Comparison of ENCODE assay signal across 8 cellular contexts in genomic region chr16:4733211-4733742, GRCh38. TPM values are rescaled to one million over a fixed set of nuclear protein-coding genes. Genes with fewer than 3 reads are reported as not detected.
DNase-seq lines count a peak whose midpoint lies in the region; ATAC-seq, FAIRE-seq and TF ChIP-seq lines count a peak whose summit lies in the region.

No MANE protein-coding gene starts in this region.

- intact Hi-C loops in heart left ventricle (cut with DNase I) (loop anchor here in 5 of 10 donors (5.0 to 10.0 kb wide), 4 partner anchors 36 to 224 kb away; partner anchors contain the start of gene SEC14L5 (in 3 of the 5)), Right ventricle myocardium inferior (cut with DNase I) (loop anchor here (5.0 to 10.0 kb wide), 3 partner anchors 69 to 224 kb away; partner anchors contain the start of genes ROGDI and SEC14L5), GM12878 (cut with micrococcal nuclease; ENCODE audit: unreplicated experiment) (no loop called here), uterus (cut with DNase I; ENCODE audit: low total_unique reads) (no loop called here)

- SMC1A ChIA-PET in GM12878 (lab: Charles Lee; ENCODE audit: uncharacterized antibody, unreplicated experiment): interaction anchor here (0.8 to 2.3 kb wide), 4 partner anchors 35 to 75 kb away, joined by 3 to 15 read pairs (median 4); partner anchors contain the start of gene ZNF500

- TF ChIP-seq RAD21 in GM12878 (IDR thresholded peaks at IDR 0.05; ENCODE audit: insufficient read depth, low read depth, low read length): no peak

- no peaks in the 10 kb centered on the region for H4K20me1 ChIP-seq in GM12878 (ENCODE audit: control insufficient read depth, insufficient read depth)

- H3K4me3 ChIP-seq in heart left ventricle (peak overlapping the region; percentile 61 to 99 (median 91)), GM12878 (peak overlapping the region; percentile 87), mesenchymal stem cell (ENCODE audit: insufficient read depth in 1 of 2, low read depth in 1 of 2, low read length in 2 of 2) (peak overlapping the region; percentile 45 to 98), uterus (peak overlapping the region; percentile 95 to 99)

- H3K9me3 ChIP-seq in heart left ventricle: no peaks in the 10 kb centered on the region
- no peaks in the 10 kb centered on the region for H3K9me3 ChIP-seq in GM12878 (replicated peaks; ENCODE audit: control insufficient read depth, insufficient read depth, low read length)
- no peaks in the 10 kb centered on the region for H3K9me3 ChIP-seq in mesenchymal stem cell (ENCODE audit: control insufficient read depth, low read length)
- no peaks in the 10 kb centered on the region for H3K9me3 ChIP-seq in uterus

- no peak overlapping the region for H2BK12ac ChIP-seq in mesenchymal stem cell (ENCODE audit: low read length in 2 of 2)

- no peak overlapping the region for H2AK5ac ChIP-seq in mesenchymal stem cell (ENCODE audit: low read length, severe bottlenecking)

- no peak overlapping the region for H2BK120ac ChIP-seq in mesenchymal stem cell (ENCODE audit: low read depth, low read length)

- RAD21 ChIA-PET in GM12878 (lab: Charles Lee; ENCODE audit: unreplicated experiment): interaction anchor here (1.7 to 2.7 kb wide), 3 partner anchors 35 to 100 kb away, joined by 4 to 18 read pairs (median 18); partner anchors contain the start of gene ROGDI

- CTCF ChIA-PET in GM12878 (lab: Yijun Ruan, JAX): no interaction called here

- peak overlapping the region in 8 of 12 donors; percentile 63 to 90 (median 84) for H3K27ac ChIP-seq in heart left ventricle
- peak overlapping the region; percentile 73 for H3K27ac ChIP-seq in GM12878 (ENCODE audit: control insufficient read depth, insufficient read depth)
- H3K27ac ChIP-seq in mesenchymal stem cell (ENCODE audit: low read length, poor library complexity, severe bottlenecking): no peak overlapping the region
- peak overlapping the region in 1 of 2 donors; percentile 73 for H3K27ac ChIP-seq in uterus

- H2BK5ac ChIP-seq in mesenchymal stem cell (ENCODE audit: low read depth, low read length, poor library complexity, severe bottlenecking): no peak overlapping the region

- POLR2A ChIA-PET in GM12878 (lab: Charles Lee): interaction anchor here (2.0 kb wide), 1 partner anchor 35 kb away, joined by 15 read pairs; no protein-coding TSS in a partner anchor

- H3K4me2 ChIP-seq in GM12878 (ENCODE audit: control insufficient read depth, insufficient read depth) (peak overlapping the region; percentile 100), mesenchymal stem cell (ENCODE audit: low read length, poor library complexity, severe bottlenecking) (peak overlapping the region; percentile 85)

- H3K14ac ChIP-seq in mesenchymal stem cell (ENCODE audit: low read length in 2 of 2): no peak overlapping the region

- no peak overlapping the region for H4K8ac ChIP-seq in mesenchymal stem cell (ENCODE audit: low read length)

- TF ChIP-seq CTCF in heart left ventricle (IDR thresholded peaks at IDR 0.05): no peak
- no peak for TF ChIP-seq CTCF in GM12878 (IDR thresholded peaks at IDR 0.05 in 2 of 3, conservative IDR thresholded peaks at IDR 0.05 in 1 of 3; ENCODE audit: control insufficient read depth in 2 of 3, extremely low read depth in 1 of 3, insufficient read depth in 1 of 3, low read depth in 3 of 3, low read length in 3 of 3)
- TF ChIP-seq CTCF in uterus (IDR thresholded peaks at IDR 0.05): no peak

- no peak overlapping the region for H3K4ac ChIP-seq in mesenchymal stem cell (ENCODE audit: low read depth in 1 of 2, low read length in 2 of 2)

- no peak overlapping the region for H4K91ac ChIP-seq in mesenchymal stem cell (ENCODE audit: low read length)

- peaks cover 0 to 28% (median 17%) of the 10 kb centered on the region in 9 donors for H3K36me3 ChIP-seq in heart left ventricle
- no peaks in the 10 kb centered on the region; a peak in 2 of 4 replicates for H3K36me3 ChIP-seq in GM12878 (ENCODE audit: control insufficient read depth in 2 of 2, insufficient read depth in 2 of 2, low read length in 1 of 2)
- H3K36me3 ChIP-seq in mesenchymal stem cell (ENCODE audit: control insufficient read depth in 1 of 2, insufficient read depth in 2 of 2, low read depth in 1 of 2, low read length in 2 of 2): peaks cover 25% of the 10 kb centered on the region in 2 experiments
- H3K36me3 ChIP-seq in uterus: no peaks in the 10 kb centered on the region

- no peak overlapping the region for H2BK15ac ChIP-seq in mesenchymal stem cell (ENCODE audit: low read depth, poor library complexity, severe bottlenecking)

- no peak for TF ChIP-seq EP300 in GM12878 (IDR thresholded peaks at IDR 0.05; ENCODE audit: borderline replicate concordance in 1 of 2, control insufficient read depth in 1 of 2, low read depth in 2 of 2, low read length in 2 of 2)

- in situ Hi-C loops in GM12878 (cut with MboI): no loop called here

- H3K79me1 ChIP-seq in mesenchymal stem cell (replicated peaks; ENCODE audit: low read length, poor library complexity, severe bottlenecking): peaks cover 31% of the 10 kb centered on the region

- FAIRE-seq in GM12878 (lab: Jason Lieb, UNC): no peak

- ATAC-seq in heart left ventricle: no peak
- no peak for ATAC-seq in Right ventricle myocardium inferior
- no peak for ATAC-seq in GM12878

- H3K79me2 ChIP-seq in GM12878 (ENCODE audit: control insufficient read depth, insufficient read depth, low read length): peaks cover 13% of the 10 kb centered on the region

- H3K4me1 ChIP-seq in heart left ventricle (peaks cover 0 to 17% (median 15%) of the 10 kb centered on the region in 12 donors), GM12878 (ENCODE audit: control insufficient read depth, insufficient read depth, low read length) (peaks cover 2% of the 10 kb centered on the region; the same call in 1 of the 2 replicates), mesenchymal stem cell (ENCODE audit: control insufficient read depth, insufficient read depth, low read depth, low read length) (peaks cover 4% of the 10 kb centered on the region), uterus (peaks cover 0 to 4% of the 10 kb centered on the region in 2 donors)

- no peak overlapping the region for H3K23ac ChIP-seq in mesenchymal stem cell (ENCODE audit: low read length in 2 of 2)

- 31 to 47% (median 41%) methylated on average over 17 of the region's 17 CpGs for WGBS in heart left ventricle, 4 donors
- WGBS in GM12878 (ENCODE audit: insufficient coverage, insufficient replicate concordance, low lambda C conversion rate, missing lambda C conversion rate): 51% methylated on average over 17 of the region's 17 CpGs
- 61% methylated on average over 9 of the region's 17 CpGs for WGBS in mesenchymal stem cell

- no peak for TF ChIP-seq POLR2A in heart left ventricle (IDR thresholded peaks at IDR 0.05)
- no peak for TF ChIP-seq POLR2A in GM12878 (IDR thresholded peaks at IDR 0.05; ENCODE audit: low read depth, low read length)
- TF ChIP-seq POLR2A in uterus (IDR thresholded peaks at IDR 0.05): no peak
- TF ChIP-seq POLR2A in erythroblast (IDR thresholded peaks at IDR 0.05; ENCODE audit: low read length): no peak

- H3K18ac ChIP-seq in mesenchymal stem cell (ENCODE audit: low read depth in 1 of 2, low read length in 2 of 2): no peak overlapping the region

- DNase-seq in heart left ventricle (no peak), Right ventricle myocardium inferior (ENCODE audit: missing footprints) (no peak), GM12878 (ENCODE audit: low read depth, low spot score) (no peak), mesenchymal stem cell (no peak), uterus (no peak), NCI-H1048 (lab: John Stamatoyannopoulos, UW) (no peak), DMS153 (lab: John Stamatoyannopoulos, UW) (no peak), erythroblast (lab: John Stamatoyannopoulos, UW) (no peak)

- no TSS peak for BruUV-seq in GM12878 (replicated peaks; lab: Mats Ljungman, UMichigan)

- H3K27me3 ChIP-seq in heart left ventricle (no peaks in the 10 kb centered on the region), GM12878 (replicated peaks in 1 of 2; ENCODE audit: control insufficient read depth in 2 of 2, insufficient read depth in 2 of 2, low read length in 1 of 2) (no peaks in the 10 kb centered on the region), mesenchymal stem cell (ENCODE audit: control insufficient read depth in 1 of 2, insufficient read depth in 1 of 2, low read length in 2 of 2) (peaks cover 3% of the 10 kb centered on the region in 2 experiments), uterus (no peaks in the 10 kb centered on the region)

- H2AFZ ChIP-seq in GM12878 (ENCODE audit: control insufficient read depth, low read depth, low read length): peak overlapping the region; percentile 95
- H2AFZ ChIP-seq in mesenchymal stem cell (ENCODE audit: low read depth, low read length): no peak overlapping the region

- H3K9ac ChIP-seq in GM12878 (ENCODE audit: control insufficient read depth, insufficient read depth, low read length) (peak overlapping the region; percentile 92), mesenchymal stem cell (ENCODE audit: low read length) (peak overlapping the region; percentile 94)

RNA-seq across cellular contexts. Expression of gene ANKS3, which starts 0.8 kb away (rescaled TPM):
- 10 to 100 TPM in 2 of 9 donors, 1 to 10 TPM in 7; 5.1 to 12.5 (median 8.6) TPM for total RNA-seq in heart left ventricle
- 10 to 100 TPM in 1 of 2 donors, 1 to 10 TPM in 1; 9.8 to 12.7 TPM for polyA plus RNA-seq in heart left ventricle
- 9.1 TPM for total RNA-seq in Right ventricle myocardium inferior
- 76.7 and 79.0 TPM in 2 replicates for total RNA-seq in GM12878 (2013; cell fraction: nucleolus; rRNA removed)
- 11.2 and 14.2 TPM in 2 replicates for total RNA-seq in GM12878 (2014; rRNA removed)
- 6.7 and 8.2 TPM in 2 replicates for total RNA-seq in GM12878 (2014; rRNA removed; fragmentation: Illumina TruSeq; extraction: Trizol)
- total RNA-seq in GM12878 (2021): 12.9 and 13.4 TPM in 2 replicates
- polyA plus RNA-seq in GM12878 (2011; ENCODE audit: low read depth): 3.7 TPM
- 7.0 and 9.1 TPM in 2 replicates for polyA plus RNA-seq in GM12878 (2011; rRNA removed)
- polyA plus RNA-seq in GM12878 (2011; cell fraction: cytosol; rRNA removed): 5.9 and 10.5 TPM in 2 replicates
- polyA plus RNA-seq in GM12878 (2011; cell fraction: nucleus; rRNA removed): 41.4 and 52.5 TPM in 2 replicates
- 7.3 and 7.7 TPM in 2 replicates for polyA plus RNA-seq in GM12878 (2012)
- polyA plus RNA-seq in GM12878 (2014; fragmentation: Illumina TruSeq; extraction: Trizol): 4.3 and 5.0 TPM in 2 replicates
- under 1 TPM; 0.29 to 0.52 TPM for polyA plus RNA-seq in GM12878 (2014; fragmentation: Nextera tagmentation; extraction: Ambion mirVana)
- 12.2 and 15.4 TPM in 2 replicates for polyA plus RNA-seq in GM12878 (2014; rRNA removed)
- polyA plus RNA-seq in GM12878 (2016; fragmentation: Nextera tagmentation; extraction: Ambion mirVana): 1 to 10 TPM; 7.7 to 8.8 TPM
- polyA minus RNA-seq in GM12878 (2011; rRNA and poly(A)+ RNA removed): 16.3 and 18.0 TPM in 2 replicates
- polyA minus RNA-seq in GM12878 (2011; cell fraction: cytosol; rRNA and poly(A)+ RNA removed): 4.5 and 9.0 TPM in 2 replicates
- polyA minus RNA-seq in GM12878 (2011; cell fraction: nucleus; rRNA and poly(A)+ RNA removed): 10.6 and 23.4 TPM in 2 replicates
- polyA plus RNA-seq in mesenchymal stem cell (2013, experiment 1 of 2): 6.9 TPM
- polyA plus RNA-seq in mesenchymal stem cell (2013, experiment 2 of 2): 6.4 TPM
- 10 to 100 TPM in 3 of 4 donors, 1 to 10 TPM in 1; 2.4 to 51.7 (median 33.1) TPM for total RNA-seq in uterus

RNA-seq across cellular contexts. Expression of gene DNAAF8, which starts 1.1 kb away (rescaled TPM):
- total RNA-seq in heart left ventricle: 1 to 10 TPM in 3 of 9 donors, under 1 TPM in 6; 0.34 to 3.4 (median 0.70) TPM
- 1 to 10 TPM; 1.7 TPM for polyA plus RNA-seq in heart left ventricle
- total RNA-seq in Right ventricle myocardium inferior: 1.5 TPM
- not detected in 2 replicates for total RNA-seq in GM12878 (2013; cell fraction: nucleolus; rRNA removed)
- 0.22 and 0.56 TPM in 2 replicates for total RNA-seq in GM12878 (2014; rRNA removed)
- total RNA-seq in GM12878 (2014; rRNA removed; fragmentation: Illumina TruSeq; extraction: Trizol): 0.09 and 0.22 TPM in 2 replicates
- total RNA-seq in GM12878 (2021): 0.21 and 0.36 TPM in 2 replicates
- polyA plus RNA-seq in GM12878 (2011; ENCODE audit: low read depth): 0.39 TPM
- 0.03 and 0.22 TPM in 2 replicates for polyA plus RNA-seq in GM12878 (2011; rRNA removed)
- polyA plus RNA-seq in GM12878 (2011; cell fraction: cytosol; rRNA removed): 0.24 and 0.30 TPM in 2 replicates
- polyA plus RNA-seq in GM12878 (2011; cell fraction: nucleus; rRNA removed): 0.31 and 0.37 TPM in 2 replicates
- 0.31 and 0.51 TPM in 2 replicates for polyA plus RNA-seq in GM12878 (2012)
- 0.01 TPM in 1 of 2 replicates, not detected in the other for polyA plus RNA-seq in GM12878 (2014; fragmentation: Illumina TruSeq; extraction: Trizol)
- not detected for polyA plus RNA-seq in GM12878 (2014; fragmentation: Nextera tagmentation; extraction: Ambion mirVana)
- polyA plus RNA-seq in GM12878 (2014; rRNA removed): 0.13 and 0.16 TPM in 2 replicates
- under 1 TPM; 0.21 to 0.78 TPM for polyA plus RNA-seq in GM12878 (2016; fragmentation: Nextera tagmentation; extraction: Ambion mirVana)
- polyA minus RNA-seq in GM12878 (2011; rRNA and poly(A)+ RNA removed): 0.07 and 0.57 TPM in 2 replicates
- not detected in 2 replicates for polyA minus RNA-seq in GM12878 (2011; cell fraction: cytosol; rRNA and poly(A)+ RNA removed)
- polyA minus RNA-seq in GM12878 (2011; cell fraction: nucleus; rRNA and poly(A)+ RNA removed): not detected in 2 replicates
- 1.1 TPM for polyA plus RNA-seq in mesenchymal stem cell (2013, experiment 1 of 2)
- polyA plus RNA-seq in mesenchymal stem cell (2013, experiment 2 of 2): 1.2 TPM
- 1 to 10 TPM in 1 of 4 donors, under 1 TPM in 1, not detected in 2; 0.67 to 3.5 TPM for total RNA-seq in uterus

RNA-seq across cellular contexts. Expression of gene ZNF500, which starts 33.7 kb away (rescaled TPM):
- total RNA-seq in heart left ventricle: 10 to 100 TPM in 1 of 9 donors, 1 to 10 TPM in 8; 4.8 to 11.6 (median 6.5) TPM
- polyA plus RNA-seq in heart left ventricle: 1 to 10 TPM; 5.7 to 7.1 TPM
- total RNA-seq in Right ventricle myocardium inferior: 6.5 TPM
- total RNA-seq in GM12878 (2013; cell fraction: nucleolus; rRNA removed): 34.4 and 34.9 TPM in 2 replicates
- total RNA-seq in GM12878 (2014; rRNA removed): 6.2 and 7.1 TPM in 2 replicates
- total RNA-seq in GM12878 (2014; rRNA removed; fragmentation: Illumina TruSeq; extraction: Trizol): 3.5 and 4.2 TPM in 2 replicates
- 9.5 and 13.1 TPM in 2 replicates for total RNA-seq in GM12878 (2021)
- polyA plus RNA-seq in GM12878 (2011; ENCODE audit: low read depth): 2.3 TPM
- polyA plus RNA-seq in GM12878 (2011; rRNA removed): 2.5 and 4.9 TPM in 2 replicates
- polyA plus RNA-seq in GM12878 (2011; cell fraction: cytosol; rRNA removed): 5.6 and 7.4 TPM in 2 replicates
- polyA plus RNA-seq in GM12878 (2011; cell fraction: nucleus; rRNA removed): 11.2 and 13.0 TPM in 2 replicates
- 3.8 and 4.8 TPM in 2 replicates for polyA plus RNA-seq in GM12878 (2012)
- 1.3 and 3.2 TPM in 2 replicates for polyA plus RNA-seq in GM12878 (2014; fragmentation: Illumina TruSeq; extraction: Trizol)
- polyA plus RNA-seq in GM12878 (2014; fragmentation: Nextera tagmentation; extraction: Ambion mirVana): 1 to 10 TPM in 1 of 2 experiments, under 1 TPM in 1; 0.99 to 1.0 TPM
- 6.4 and 8.2 TPM in 2 replicates for polyA plus RNA-seq in GM12878 (2014; rRNA removed)
- 1 to 10 TPM; 6.7 to 7.7 TPM for polyA plus RNA-seq in GM12878 (2016; fragmentation: Nextera tagmentation; extraction: Ambion mirVana)
- polyA minus RNA-seq in GM12878 (2011; rRNA and poly(A)+ RNA removed): 5.9 and 8.9 TPM in 2 replicates
- polyA minus RNA-seq in GM12878 (2011; cell fraction: cytosol; rRNA and poly(A)+ RNA removed): 2.3 and 2.9 TPM in 2 replicates
- 4.4 and 11.5 TPM in 2 replicates for polyA minus RNA-seq in GM12878 (2011; cell fraction: nucleus; rRNA and poly(A)+ RNA removed)
- polyA plus RNA-seq in mesenchymal stem cell (2013, experiment 1 of 2): 5.4 TPM
- polyA plus RNA-seq in mesenchymal stem cell (2013, experiment 2 of 2): 5.4 TPM
- 10 to 100 TPM; 11.0 to 31.2 (median 20.2) TPM for total RNA-seq in uterus

RNA-seq across cellular contexts. Expression of gene NUDT16L1, which starts 39.9 kb away (rescaled TPM):
- total RNA-seq in heart left ventricle (10 to 100 TPM; 33.1 to 65.2 (median 46.4) TPM), Right ventricle myocardium inferior (52.3 TPM), GM12878 (2014; rRNA removed) (33.8 and 41.4 TPM in 2 replicates), GM12878 (2014; rRNA removed; fragmentation: Illumina TruSeq; extraction: Trizol) (11.5 and 12.6 TPM in 2 replicates), GM12878 (2021) (35.0 and 35.2 TPM in 2 replicates), uterus (10 to 100 TPM; 15.4 to 48.3 (median 33.1) TPM)
- polyA plus RNA-seq in heart left ventricle (10 to 100 TPM; 47.5 to 51.0 TPM), GM12878 (2011; rRNA removed) (12.1 and 22.7 TPM in 2 replicates), GM12878 (2014; fragmentation: Illumina TruSeq; extraction: Trizol) (3.0 and 10.6 TPM in 2 replicates), GM12878 (2014; fragmentation: Nextera tagmentation; extraction: Ambion mirVana) (1 to 10 TPM; 1.4 to 6.4 TPM), GM12878 (2014; rRNA removed) (36.6 and 41.6 TPM in 2 replicates), GM12878 (2016; fragmentation: Nextera tagmentation; extraction: Ambion mirVana) (10 to 100 TPM; 63.7 to 77.7 TPM)
- 9.6 and 9.7 TPM in 2 replicates for total RNA-seq in GM12878 (2013; cell fraction: nucleolus; rRNA removed)
- 9.6 TPM for polyA plus RNA-seq in GM12878 (2011; ENCODE audit: low read depth)
- polyA plus RNA-seq in GM12878 (2011; cell fraction: cytosol; rRNA removed): 32.8 and 53.2 TPM in 2 replicates
- polyA plus RNA-seq in GM12878 (2011; cell fraction: nucleus; rRNA removed): 35.5 and 49.8 TPM in 2 replicates
- polyA plus RNA-seq in GM12878 (2012): 22.2 and 24.6 TPM in 2 replicates
- 5.6 and 10.0 TPM in 2 replicates for polyA minus RNA-seq in GM12878 (2011; rRNA and poly(A)+ RNA removed)
- polyA minus RNA-seq in GM12878 (2011; cell fraction: cytosol; rRNA and poly(A)+ RNA removed): 3.9 and 5.0 TPM in 2 replicates
- 8.0 and 11.6 TPM in 2 replicates for polyA minus RNA-seq in GM12878 (2011; cell fraction: nucleus; rRNA and poly(A)+ RNA removed)
- 14.8 TPM for polyA plus RNA-seq in mesenchymal stem cell (2013, experiment 1 of 2)
- polyA plus RNA-seq in mesenchymal stem cell (2013, experiment 2 of 2): 16.2 TPM

RNA-seq across cellular contexts. Expression of gene SEPTIN12, which starts 54.9 kb away (rescaled TPM):
- total RNA-seq in heart left ventricle (under 1 TPM in 1 of 9 donors, not detected in 8; 0.32 TPM), Right ventricle myocardium inferior (not detected), GM12878 (2014; rRNA removed) (not detected in 2 replicates), GM12878 (2014; rRNA removed; fragmentation: Illumina TruSeq; extraction: Trizol) (not detected in 2 replicates), GM12878 (2021) (not detected in 2 replicates), uterus (not detected)
- polyA plus RNA-seq in heart left ventricle (not detected), GM12878 (2011; rRNA removed) (not detected in 2 replicates), GM12878 (2014; fragmentation: Illumina TruSeq; extraction: Trizol) (not detected in 2 replicates), GM12878 (2014; fragmentation: Nextera tagmentation; extraction: Ambion mirVana) (not detected), GM12878 (2014; rRNA removed) (not detected in 2 replicates), GM12878 (2016; fragmentation: Nextera tagmentation; extraction: Ambion mirVana) (not detected)
- not detected in 2 replicates for total RNA-seq in GM12878 (2013; cell fraction: nucleolus; rRNA removed)
- not detected for polyA plus RNA-seq in GM12878 (2011; ENCODE audit: low read depth)
- not detected in 2 replicates for polyA plus RNA-seq in GM12878 (2011; cell fraction: cytosol; rRNA removed)
- polyA plus RNA-seq in GM12878 (2011; cell fraction: nucleus; rRNA removed): 0.24 TPM in 1 of 2 replicates, not detected in the other
- not detected in 2 replicates for polyA plus RNA-seq in GM12878 (2012)
- polyA minus RNA-seq in GM12878 (2011; rRNA and poly(A)+ RNA removed): not detected in 2 replicates
- polyA minus RNA-seq in GM12878 (2011; cell fraction: cytosol; rRNA and poly(A)+ RNA removed): not detected in 2 replicates
- not detected in 2 replicates for polyA minus RNA-seq in GM12878 (2011; cell fraction: nucleus; rRNA and poly(A)+ RNA removed)
- polyA plus RNA-seq in mesenchymal stem cell (2013, experiment 1 of 2): not detected
- polyA plus RNA-seq in mesenchymal stem cell (2013, experiment 2 of 2): not detected
